Comparison of ENCODE assay signal across 8 cellular contexts in the genomic region with DNA sequence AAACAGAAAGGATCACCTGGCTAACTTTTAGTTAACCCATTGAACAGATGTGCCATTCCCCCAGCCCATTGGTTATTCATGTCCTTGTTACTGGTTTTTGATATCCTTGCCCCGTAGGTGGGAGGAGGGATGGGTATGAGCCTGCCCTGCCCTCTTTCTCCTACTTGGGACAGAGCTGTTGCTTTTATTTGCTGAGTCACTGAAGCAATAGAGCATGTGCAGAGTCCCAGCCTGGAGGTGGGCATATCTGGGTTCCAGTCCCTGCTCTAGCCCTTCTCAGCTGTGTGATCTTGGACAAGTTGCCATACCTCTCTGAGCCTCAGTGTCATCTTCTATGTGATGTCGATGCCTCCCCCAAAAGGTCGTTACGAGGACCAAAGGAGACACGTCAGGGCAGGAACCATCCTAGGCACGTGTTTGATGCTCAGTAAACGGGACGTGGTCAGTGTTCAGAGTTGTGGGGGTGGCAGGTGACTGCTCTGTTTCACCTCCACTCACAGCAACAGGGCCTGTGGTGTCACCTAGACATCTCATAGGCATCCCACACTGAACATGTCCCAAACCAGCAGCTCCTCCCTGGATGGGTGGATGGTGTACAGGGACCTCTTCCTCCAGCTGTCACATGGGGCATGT.
DNase-seq lines count a peak whose midpoint lies in the region; ATAC-seq and TF ChIP-seq lines count a peak whose summit lies in the region.

No MANE protein-coding gene starts in this region.

- POLR2A ChIA-PET in PC-3 (lab: Charles Lee; ENCODE audit: unreplicated experiment): interaction anchor here (0.6 to 0.8 kb wide), 2 partner anchors 57 to 122 kb away, joined by 3 to 7 read pairs; no protein-coding TSS in a partner anchor

- peak overlapping the region; percentile 54 for H3K4me3 ChIP-seq in PC-3 (ENCODE audit: low read length)
- peak overlapping the region; percentile 66 for H3K4me3 ChIP-seq in coronary artery
- peak overlapping the region; percentile 48 for H3K4me3 ChIP-seq in parathyroid adenoma (ENCODE audit: low read depth, low read length)

- H2AFZ ChIP-seq in PC-3 (ENCODE audit: low read length) (peak overlapping the region; percentile 63), parathyroid adenoma (peak overlapping the region; percentile 19)

- BruUV-seq in PC-3 (replicated peaks; lab: Mats Ljungman, UMichigan): no TSS peak

- DNase-seq in DMS53 (lab: John Stamatoyannopoulos, UW): peak; percentile 83
- DNase-seq in PC-3: peak; percentile 58
- no peak for DNase-seq in coronary artery (ENCODE audit: low spot score)
- no peak for DNase-seq in SKM-1 (lab: John Stamatoyannopoulos, UW; ENCODE audit: unreplicated experiment)
- DNase-seq in GM19240 (ENCODE audit: insufficient read length, low spot score): no peak
- no peak for DNase-seq in NCI-H1092 (lab: John Stamatoyannopoulos, UW)

- H3K27ac ChIP-seq in PC-3 (ENCODE audit: low read length) (peak overlapping the region; percentile 91), coronary artery (peak overlapping the region; percentile 27 to 56), parathyroid adenoma (peak overlapping the region; percentile 52)

- CTCF ChIA-PET in PC-3 (lab: Charles Lee): interaction anchor here (0.5 to 1.8 kb wide), 4 partner anchors 81 to 128 kb away, joined by 3 to 11 read pairs (median 3); no protein-coding TSS in a partner anchor

- TF ChIP-seq CTCF in PC-3 (conservative IDR thresholded peaks at IDR 0.05; ENCODE audit: low read depth, low read length): no peak
- no peak for TF ChIP-seq CTCF in coronary artery (IDR thresholded peaks at IDR 0.05)
- no peak for TF ChIP-seq CTCF in parathyroid adenoma (IDR thresholded peaks at IDR 0.05)

- H3K79me2 ChIP-seq in PC-3 (ENCODE audit: low read length): no peaks in the 10 kb centered on the region
- H3K79me2 ChIP-seq in parathyroid adenoma: no peaks in the 10 kb centered on the region

- H3K9ac ChIP-seq in PC-3 (ENCODE audit: low read length): peak overlapping the region; percentile 54
- H3K9ac ChIP-seq in parathyroid adenoma: no peak overlapping the region

- intact Hi-C loops in PC-3 (cut with micrococcal nuclease): loop anchor here (2.0 to 10.0 kb wide), 3 partner anchors 78 to 374 kb away; no protein-coding TSS in a partner anchor

- peaks cover 61% of the 10 kb centered on the region for H3K4me1 ChIP-seq in PC-3 (ENCODE audit: insufficient read depth, low read length)
- H3K4me1 ChIP-seq in parathyroid adenoma: peaks cover 3% of the 10 kb centered on the region

- H3K36me3 ChIP-seq in PC-3 (ENCODE audit: low read depth, low read length) (no peaks in the 10 kb centered on the region), parathyroid adenoma (ENCODE audit: control insufficient read depth, insufficient read depth, low read length) (no peaks in the 10 kb centered on the region)

- H4K20me1 ChIP-seq in PC-3 (ENCODE audit: low read length): no peaks in the 10 kb centered on the region

- H3K27me3 ChIP-seq in PC-3 (ENCODE audit: low read length) (no peaks in the 10 kb centered on the region), parathyroid adenoma (ENCODE audit: control insufficient read depth, insufficient read depth, low read length) (no peaks in the 10 kb centered on the region)

- no peaks in the 10 kb centered on the region for H3K9me2 ChIP-seq in PC-3 (replicated peaks; ENCODE audit: low read length)

- H3K9me3 ChIP-seq in PC-3 (ENCODE audit: low read length) (no peaks in the 10 kb centered on the region), parathyroid adenoma (ENCODE audit: control insufficient read depth, low read length) (no peaks in the 10 kb centered on the region)

- H3K4me2 ChIP-seq in PC-3 (ENCODE audit: low read length) (peak overlapping the region; percentile 74), parathyroid adenoma (ENCODE audit: low read length) (peak overlapping the region; percentile 68)

- ATAC-seq in PC-3 (peak; percentile 52), GM18498 (IDR thresholded peaks at IDR 0.05; ENCODE audit: unreplicated experiment) (no peak)

- H3F3A ChIP-seq in PC-3 (ENCODE audit: low read length, unreplicated experiment): no peaks in the 10 kb centered on the region

Comparison
In these comparisons a context has a peak if more than half of its experiments do, and no peak if none do; other contexts are left out.
1. DNase-seq: peak in DMS53 (single experiment) and PC-3 (single experiment); none in coronary artery (single experiment), SKM-1 (single experiment), GM19240 (single experiment) and NCI-H1092 (single experiment).
2. Peak in every context shown above with its lines, with median percentiles within 50 percentile points of each other: H3K27ac ChIP-seq and H3K4me3 ChIP-seq.